16 cellular contexts compared by ENCODE assay signal in the genomic region with DNA sequence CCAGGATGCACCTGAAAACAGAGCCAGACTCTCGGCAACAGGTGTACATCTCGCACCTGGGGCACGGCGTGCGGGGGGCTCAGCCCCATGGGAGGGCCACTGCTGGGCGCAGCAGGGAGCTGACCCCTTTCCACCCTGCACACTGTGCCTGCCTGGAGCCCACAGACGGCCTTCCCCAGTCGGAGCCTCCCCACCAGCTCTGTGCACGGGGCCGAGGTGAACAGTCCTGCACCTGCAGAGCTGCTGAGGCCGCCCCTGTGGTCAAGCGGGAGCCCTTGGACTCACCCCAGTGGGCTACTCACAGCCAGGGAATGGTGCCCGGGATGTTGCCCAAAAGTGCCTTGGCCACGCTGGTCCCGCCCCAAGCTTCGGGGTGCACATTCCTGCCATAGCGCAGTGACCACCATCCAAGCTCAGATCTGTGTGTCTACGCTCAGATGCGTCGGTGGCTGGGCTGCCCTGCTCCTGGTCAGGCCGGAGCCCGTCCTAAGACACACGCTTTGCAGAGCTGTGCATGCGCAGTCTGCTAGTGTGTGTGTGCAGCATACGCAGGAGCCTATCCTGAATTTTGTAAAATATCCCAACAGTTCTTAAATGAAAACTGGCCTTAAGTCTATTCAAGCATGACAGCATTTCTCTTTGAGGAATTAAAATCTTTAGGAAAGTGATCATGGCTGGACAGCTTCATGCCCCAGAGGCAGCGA. TPM values are rescaled to one million over a fixed set of nuclear protein-coding genes. Genes with fewer than 3 reads are reported as not detected.
DNase-seq lines count a peak whose midpoint lies in the region; ATAC-seq and TF ChIP-seq lines count a peak whose summit lies in the region.
"Had no signal": no experiment of that assay in that cellular context is flagged by ENCODE, and none has a peak within 500 bp of the region (broad histone marks: within the 10 kb centered on the region; RNA-seq: fewer than 3 reads in every experiment).

No MANE protein-coding gene starts in this region.

- H3K27me3 Mint-ChIP-seq in chondrocyte (ENCODE audit: low read depth) (no peaks in the 10 kb centered on the region), neural progenitor cell (ENCODE audit: insufficient read depth, low read depth) (peaks cover 2% of the 10 kb centered on the region)
- H3K27me3 Mint-ChIP-seq in stimulated activated naive B cell treated with anti-CD40 and anti-IgM and Interleukin-4, amounts not matched to agents 10 μg/mL and 1 μg/mL and 100 μg/mL, for 72 hours = peaks cover 7 to 27% of the 10 kb centered on the region in 2 donors

- H3F3A ChIP-seq in neural progenitor cell (ENCODE audit: low read depth) = no peaks in the 10 kb centered on the region

- H3K4me3 ChIP-seq in neural progenitor cell = no peak overlapping the region

- no peaks in the 10 kb centered on the region for H3K27me3 ChIP-seq in neural progenitor cell

- no peak overlapping the region for H3K27ac Mint-ChIP-seq in chondrocyte (ENCODE audit: unreplicated experiment)
- no peak overlapping the region for H3K27ac Mint-ChIP-seq in neural progenitor cell
- H3K27ac Mint-ChIP-seq in stimulated activated naive B cell treated with anti-CD40 and anti-IgM and Interleukin-4, amounts not matched to agents 10 μg/mL and 1 μg/mL and 100 μg/mL, for 72 hours = peak overlapping the region; percentile 56

- no peak overlapping the region for H3K4me2 ChIP-seq in neural progenitor cell

- no peaks in the 10 kb centered on the region for H4K20me1 ChIP-seq in neural progenitor cell (ENCODE audit: low read depth)

- H3K4me1 Mint-ChIP-seq in chondrocyte (ENCODE audit: low read depth) (peaks cover 14% of the 10 kb centered on the region), neural progenitor cell (peaks cover 11% of the 10 kb centered on the region)
- H3K4me1 Mint-ChIP-seq in stimulated activated naive B cell treated with anti-CD40 and anti-IgM and Interleukin-4, amounts not matched to agents 10 μg/mL and 1 μg/mL and 100 μg/mL, for 72 hours = peaks cover 23 to 48% of the 10 kb centered on the region in 2 donors

- H3K9ac ChIP-seq in neural progenitor cell = no peak overlapping the region

- DNase-seq in activated CD4-positive, CD25-positive, alpha-beta regulatory T cell treated with anti-CD3 and anti-CD28 coated beads, Interleukin-2, amount 50 U/mL, for 72 hours = peak; percentile 12
- peak; percentile 90 for DNase-seq in chondrocyte (ENCODE audit: low spot score)
- no peak for DNase-seq in neural progenitor cell (ENCODE audit: low spot score)
- no peak for DNase-seq in stimulated activated naive B cell treated with anti-CD40 and anti-IgM and Interleukin-4, amounts not matched to agents 10 μg/mL and 1 μg/mL and 100 μg/mL, for 72 hours
- DNase-seq in superior temporal gyrus (ENCODE audit: extremely low spot score) = no peak
- no peak for DNase-seq in CD1c-positive myeloid dendritic cell (ENCODE audit: extremely low spot score)
- DNase-seq: DMS 273 treated with DMSO at 0.1 percent for 48 hours, EL, Kasumi-1, NCI-H1417 treated with DMSO at 0.1 percent for 48 hours, NCI-H2029 treated with DMSO at 0.1 percent for 48 hours, NCI-H510A treated with DMSO at 0.1 percent for 48 hours had no signal

- no peaks in the 10 kb centered on the region for H3K36me3 ChIP-seq in neural progenitor cell

- no peak overlapping the region for H3K4me3 Mint-ChIP-seq in chondrocyte (ENCODE audit: unreplicated experiment)
- peak overlapping the region; percentile 38 for H3K4me3 Mint-ChIP-seq in neural progenitor cell
- H3K4me3 Mint-ChIP-seq in stimulated activated naive B cell treated with anti-CD40 and anti-IgM and Interleukin-4, amounts not matched to agents 10 μg/mL and 1 μg/mL and 100 μg/mL, for 72 hours = no peak overlapping the region

- ATAC-seq in activated CD4-positive, CD25-positive, alpha-beta regulatory T cell treated with anti-CD3 and anti-CD28 coated beads, Interleukin-2, amount 50 U/mL, for 24 hours = no peak
- no peak for ATAC-seq in stimulated activated naive B cell treated with anti-CD40 and anti-IgM and Interleukin-4, amounts not matched to agents 10 μg/mL and 1 μg/mL and 100 μg/mL, for 72 hours (replicated peaks)
- ATAC-seq in GM19452 (IDR thresholded peaks at IDR 0.05; ENCODE audit: unreplicated experiment) = no peak
- ATAC-seq: Panc1 had no signal

- H3K79me2 ChIP-seq in neural progenitor cell (ENCODE audit: low read depth) = no peaks in the 10 kb centered on the region

- peaks cover 4% of the 10 kb centered on the region for H3K36me3 Mint-ChIP-seq in chondrocyte (ENCODE audit: low read depth)
- peaks cover 3% of the 10 kb centered on the region for H3K36me3 Mint-ChIP-seq in neural progenitor cell
- H3K36me3 Mint-ChIP-seq in stimulated activated naive B cell treated with anti-CD40 and anti-IgM and Interleukin-4, amounts not matched to agents 10 μg/mL and 1 μg/mL and 100 μg/mL, for 72 hours = peaks cover 74 to 78% of the 10 kb centered on the region in 2 donors

- TF ChIP-seq CTCF in chondrocyte (IDR thresholded peaks at IDR 0.05) = no peak
- no peak for TF ChIP-seq CTCF in neural progenitor cell (IDR thresholded peaks at IDR 0.05)

- H3K9me3 ChIP-seq in neural progenitor cell (ENCODE audit: low read depth) = no peaks in the 10 kb centered on the region

- no peak overlapping the region for H2AFZ ChIP-seq in neural progenitor cell (replicated peaks)

- H3K4me1 ChIP-seq in neural progenitor cell = no peaks in the 10 kb centered on the region

- no peak overlapping the region for H3K27ac ChIP-seq in neural progenitor cell
- H3K27ac ChIP-seq: 22Rv1 had no signal

- H3K9me3 Mint-ChIP-seq in chondrocyte (ENCODE audit: low read depth) (no peaks in the 10 kb centered on the region), neural progenitor cell (no peaks in the 10 kb centered on the region)
- no peaks in the 10 kb centered on the region for H3K9me3 Mint-ChIP-seq in stimulated activated naive B cell treated with anti-CD40 and anti-IgM and Interleukin-4, amounts not matched to agents 10 μg/mL and 1 μg/mL and 100 μg/mL, for 72 hours

RNA-seq across cellular contexts. Expression of gene EXOC3, which starts 8.4 kb away (rescaled TPM):
- total RNA-seq in chondrocyte (39.4 to 58.1 TPM (median 43.3 TPM) in 3 replicates), neural progenitor cell (ENCODE audit: low replicate concordance) (19.2 and 37.6 TPM in 2 replicates)

Comparison
In these comparisons a context has a peak if more than half of its experiments do, and no peak if none do; other contexts are left out.
1. DNase-seq: peak in activated CD4-positive, CD25-positive, alpha-beta regulatory T cell treated with anti-CD3 and anti-CD28 coated beads, Interleukin-2, amount 50 U/mL, for 72 hours (single experiment) and chondrocyte (single experiment); none in neural progenitor cell (single experiment), stimulated activated naive B cell treated with anti-CD40 and anti-IgM and Interleukin-4, amounts not matched to agents 10 μg/mL and 1 μg/mL and 100 μg/mL, for 72 hours (single experiment), superior temporal gyrus (single experiment) and CD1c-positive myeloid dendritic cell (single experiment).